ENCODE assay signal across 6 cellular contexts in the genomic region with DNA sequence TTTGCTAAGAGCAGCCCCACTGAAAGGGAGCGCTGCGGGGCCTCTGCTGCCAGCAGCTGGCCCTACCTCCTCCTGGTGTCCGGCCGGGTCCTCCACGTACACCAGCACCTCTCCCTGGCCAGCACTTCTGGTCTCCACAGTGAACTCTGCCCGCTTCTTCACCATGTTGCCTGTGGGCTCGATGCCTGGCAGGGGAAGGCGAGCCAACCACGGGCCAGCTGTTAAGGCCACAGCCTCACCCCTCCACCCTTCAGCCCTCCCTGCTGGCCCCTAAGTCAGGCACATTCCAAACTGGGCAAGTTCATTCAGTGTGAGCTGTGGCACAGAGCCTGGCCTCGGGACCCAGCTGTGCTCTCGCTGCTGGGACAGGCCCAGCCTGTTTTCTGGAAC. TPM values are rescaled to one million over a fixed set of nuclear protein-coding genes. Genes with fewer than 3 reads are reported as not detected.
DNase-seq lines count a peak whose midpoint lies in the region; ATAC-seq and TF ChIP-seq lines count a peak whose summit lies in the region.

No MANE protein-coding gene starts in this region.

- H3K27me3 ChIP-seq in CD4-positive, CD25-positive, alpha-beta regulatory T cell (ENCODE audit: control insufficient read depth, insufficient read depth, low read length): no peaks in the 10 kb centered on the region
- H3K27me3 ChIP-seq in H9 (ENCODE audit: insufficient read depth, low read length): no peaks in the 10 kb centered on the region

- peaks cover 0 to 41% (median 0%) of the 10 kb centered on the region in 4 donors for H3K4me1 Mint-ChIP-seq in CD4-positive, CD25-positive, alpha-beta regulatory T cell
- peaks cover 6 to 37% of the 10 kb centered on the region in 2 donors for H3K4me1 Mint-ChIP-seq in natural killer cell treated with Interleukin-12 subunit alpha and Interleukin-12 subunit beta and Interleukin-15 and Interleukin-18, amount 100 ng/mL, for 72 hours (ENCODE audit: low read depth in 2 of 2)
- 0 out of 4 replicates have a peak, but pooled peaks cover 0 to 5% of the 10 kb centered on the region in 2 experiments for H3K4me1 Mint-ChIP-seq in H9
- H3K4me1 Mint-ChIP-seq in activated CD8-positive, alpha-beta T cell treated with anti-CD3 and anti-CD28 coated beads, Interleukin-2, amount 10 ng/mL, durations not matched to agents 7 days and 5 days (ENCODE audit: low read depth): peaks cover 24% of the 10 kb centered on the region

- no peaks in the 10 kb centered on the region for H3K9me3 ChIP-seq in CD4-positive, CD25-positive, alpha-beta regulatory T cell (ENCODE audit: control insufficient read depth in 2 of 2, low read length in 2 of 2)
- H3K9me3 ChIP-seq in H9 (ENCODE audit: control insufficient read depth, low read depth, low read length): peaks cover 9% of the 10 kb centered on the region

- H3K4me1 ChIP-seq in CD4-positive, CD25-positive, alpha-beta regulatory T cell (ENCODE audit: control insufficient read depth, insufficient read depth, low read length, poor library complexity, severe bottlenecking): peaks cover 51% of the 10 kb centered on the region
- no peaks in the 10 kb centered on the region for H3K4me1 ChIP-seq in H9 (ENCODE audit: insufficient read depth, low read length)

- no peak overlapping the region for H3K23ac ChIP-seq in H9 (ENCODE audit: insufficient read length, low read depth, low read length)

- H3K56ac ChIP-seq in H9 (ENCODE audit: insufficient read length, low read depth, low read length): no peak overlapping the region

- no peak overlapping the region for H3T11ph ChIP-seq in H9 (ENCODE audit: low read length)

- no peaks in the 10 kb centered on the region for H4K20me1 ChIP-seq in H9 (ENCODE audit: control insufficient read depth, insufficient read depth, insufficient read length)

- H3K4ac ChIP-seq in H9 (ENCODE audit: low read depth, low read length): no peak overlapping the region

- no peaks in the 10 kb centered on the region for H3K36me3 Mint-ChIP-seq in CD4-positive, CD25-positive, alpha-beta regulatory T cell
- no peaks in the 10 kb centered on the region for H3K36me3 Mint-ChIP-seq in natural killer cell treated with Interleukin-12 subunit alpha and Interleukin-12 subunit beta and Interleukin-15 and Interleukin-18, amount 100 ng/mL, for 72 hours
- peaks cover 40 to 69% (median 67%) of the 10 kb centered on the region in 3 experiments for H3K36me3 Mint-ChIP-seq in H9 (ENCODE audit: insufficient read depth in 1 of 3, low read depth in 3 of 3)
- peaks cover 39% of the 10 kb centered on the region for H3K36me3 Mint-ChIP-seq in activated CD8-positive, alpha-beta T cell treated with anti-CD3 and anti-CD28 coated beads, Interleukin-2, amount 10 ng/mL, durations not matched to agents 7 days and 5 days (ENCODE audit: low read depth)

- peaks cover 3% of the 10 kb centered on the region for H3K23me2 ChIP-seq in H9 (ENCODE audit: insufficient read length, low read depth, low read length, poor library complexity, severe bottlenecking)

- no CpG with 5 or more reads among the region's 11 CpGs for WGBS in H9 (ENCODE audit: extremely low coverage, insufficient read length, low lambda C conversion rate)

- H3K27ac ChIP-seq in CD4-positive, CD25-positive, alpha-beta regulatory T cell (ENCODE audit: insufficient read depth, low read length, poor library complexity, severe bottlenecking): peak overlapping the region; percentile 60
- H3K27ac ChIP-seq in caudate nucleus (ENCODE audit: low read depth, low read length) (peak overlapping the region; percentile 82), H9 (ENCODE audit: insufficient read length, low read depth, low read length) (no peak overlapping the region)

- peaks cover 51% of the 10 kb centered on the region for H3K36me3 ChIP-seq in CD4-positive, CD25-positive, alpha-beta regulatory T cell (ENCODE audit: control insufficient read depth, insufficient read depth, low read length)

- H3K4me2 ChIP-seq in H9 (ENCODE audit: insufficient read depth, insufficient read length, low read length): no peak overlapping the region

- CTCF ChIA-PET in activated CD8-positive, alpha-beta T cell treated with anti-CD3 and anti-CD28 coated beads, Interleukin-2, amount 10 ng/mL, durations not matched to agents 7 days and 5 days (lab: Charles Lee): no interaction called here

- H3K9me3 Mint-ChIP-seq in CD4-positive, CD25-positive, alpha-beta regulatory T cell: peaks cover 0 to 2% (median 0%) of the 10 kb centered on the region in 7 donors
- no peaks in the 10 kb centered on the region for H3K9me3 Mint-ChIP-seq in natural killer cell treated with Interleukin-12 subunit alpha and Interleukin-12 subunit beta and Interleukin-15 and Interleukin-18, amount 100 ng/mL, for 72 hours
- peaks cover 38 to 54% of the 10 kb centered on the region in 2 experiments for H3K9me3 Mint-ChIP-seq in H9
- H3K9me3 Mint-ChIP-seq in activated CD8-positive, alpha-beta T cell treated with anti-CD3 and anti-CD28 coated beads, Interleukin-2, amount 10 ng/mL, durations not matched to agents 7 days and 5 days (ENCODE audit: insufficient read depth): no peaks in the 10 kb centered on the region

- H3K14ac ChIP-seq in H9 (ENCODE audit: insufficient read depth, low read length): no peak overlapping the region

- H3K27ac Mint-ChIP-seq in CD4-positive, CD25-positive, alpha-beta regulatory T cell: no peak overlapping the region
- H3K27ac Mint-ChIP-seq in natural killer cell treated with Interleukin-12 subunit alpha and Interleukin-12 subunit beta and Interleukin-15 and Interleukin-18, amount 100 ng/mL, for 72 hours: peak overlapping the region; percentile 49 to 66
- H3K27ac Mint-ChIP-seq in H9: peak overlapping the region in 1 of 3 experiments; percentile 74; a peak in 2 of 7 replicates
- no peak overlapping the region for H3K27ac Mint-ChIP-seq in activated CD8-positive, alpha-beta T cell treated with anti-CD3 and anti-CD28 coated beads, Interleukin-2, amount 10 ng/mL, durations not matched to agents 7 days and 5 days

- H2AFZ ChIP-seq in H9 (ENCODE audit: low read length): no peak overlapping the region

- no peak overlapping the region for H2BK20ac ChIP-seq in H9 (ENCODE audit: low read depth, low read length, poor library complexity, severe bottlenecking)

- no peak overlapping the region for H4K8ac ChIP-seq in H9 (replicated peaks; ENCODE audit: insufficient read length, low read depth, low read length)

- POLR2A ChIA-PET in activated CD8-positive, alpha-beta T cell treated with anti-CD3 and anti-CD28 coated beads, Interleukin-2, amount 10 ng/mL, durations not matched to agents 7 days and 5 days (lab: Charles Lee): interaction anchor here (0.9 to 1.2 kb wide), 2 partner anchors 9 to 13 kb away, joined by 3 read pairs; no protein-coding TSS in a partner anchor

- no peak overlapping the region for H2BK120ac ChIP-seq in H9 (ENCODE audit: low read depth, low read length, poor library complexity, severe bottlenecking)

- H3K18ac ChIP-seq in H9 (ENCODE audit: insufficient read length, low read depth, low read length): no peak overlapping the region

- no peak for DNase-seq in CD4-positive, CD25-positive, alpha-beta regulatory T cell
- DNase-seq in caudate nucleus (lab: John Stamatoyannopoulos, UW) (peak in 25 of 61 donors; percentile 1 to 60 (median 22)), posterior vena cava (ENCODE audit: low spot score) (no peak), H9 (no peak)
- no peak for DNase-seq in natural killer cell treated with Interleukin-12 subunit alpha and Interleukin-12 subunit beta and Interleukin-15 and Interleukin-18, amount 100 ng/mL, for 72 hours (ENCODE audit: low spot score)
- DNase-seq in activated CD8-positive, alpha-beta T cell treated with anti-CD3 and anti-CD28 coated beads, Interleukin-2, amount 10 ng/mL, durations not matched to agents 7 days and 5 days: no peak

- no peak overlapping the region for H4K5ac ChIP-seq in H9 (ENCODE audit: insufficient read length, low read depth, low read length)

- H3K9ac ChIP-seq in H9 (ENCODE audit: extremely low read depth, insufficient read length, low read length): no peak overlapping the region

- no peak overlapping the region for H2BK5ac ChIP-seq in H9 (ENCODE audit: insufficient read length, low read length)

- TF ChIP-seq CTCF in H9 (conservative IDR thresholded peaks at IDR 0.05): no peak

- H2AK5ac ChIP-seq in H9 (ENCODE audit: insufficient read length, low read length): no peak overlapping the region

- intact Hi-C loops in posterior vena cava (cut with DNase I): no loop called here

- peak overlapping the region in 2 of 4 donors; percentile 32 to 43 for H3K4me3 Mint-ChIP-seq in CD4-positive, CD25-positive, alpha-beta regulatory T cell
- H3K4me3 Mint-ChIP-seq in natural killer cell treated with Interleukin-12 subunit alpha and Interleukin-12 subunit beta and Interleukin-15 and Interleukin-18, amount 100 ng/mL, for 72 hours: no peak overlapping the region
- no peak overlapping the region for H3K4me3 Mint-ChIP-seq in H9
- H3K4me3 Mint-ChIP-seq in activated CD8-positive, alpha-beta T cell treated with anti-CD3 and anti-CD28 coated beads, Interleukin-2, amount 10 ng/mL, durations not matched to agents 7 days and 5 days: no peak overlapping the region

- no peak overlapping the region for H4K91ac ChIP-seq in H9 (ENCODE audit: insufficient read length, low read depth, low read length)

- H3K79me2 ChIP-seq in H9 (ENCODE audit: insufficient read depth, low read length): peaks cover 17% of the 10 kb centered on the region; the same call in 1 of the 2 replicates

- ATAC-seq in CD4-positive, CD25-positive, alpha-beta regulatory T cell (ENCODE audit: low read depth in 2 of 2): no peak
- ATAC-seq in natural killer cell treated with Interleukin-12 subunit alpha and Interleukin-12 subunit beta and Interleukin-15 and Interleukin-18, amount 100 ng/mL, for 72 hours: no peak
- no peak for ATAC-seq in activated CD8-positive, alpha-beta T cell treated with anti-CD3 and anti-CD28 coated beads, Interleukin-2, amount 10 ng/mL, durations not matched to agents 7 days and 5 days

- H3K27me3 Mint-ChIP-seq in CD4-positive, CD25-positive, alpha-beta regulatory T cell: peaks cover 8% of the 10 kb centered on the region
- H3K27me3 Mint-ChIP-seq in natural killer cell treated with Interleukin-12 subunit alpha and Interleukin-12 subunit beta and Interleukin-15 and Interleukin-18, amount 100 ng/mL, for 72 hours: no peaks in the 10 kb centered on the region
- H3K27me3 Mint-ChIP-seq in H9 (ENCODE audit: low read depth): peaks cover 8% of the 10 kb centered on the region
- no peaks in the 10 kb centered on the region for H3K27me3 Mint-ChIP-seq in activated CD8-positive, alpha-beta T cell treated with anti-CD3 and anti-CD28 coated beads, Interleukin-2, amount 10 ng/mL, durations not matched to agents 7 days and 5 days (ENCODE audit: low read depth)

- no peak overlapping the region for H2BK12ac ChIP-seq in H9 (ENCODE audit: insufficient read length, low read depth, low read length)

- no peak overlapping the region for H2BK15ac ChIP-seq in H9 (ENCODE audit: low read depth, low read length)

- no peak overlapping the region for H3K4me3 ChIP-seq in CD4-positive, CD25-positive, alpha-beta regulatory T cell (ENCODE audit: low read depth, low read length)

- no peaks in the 10 kb centered on the region for H3K79me1 ChIP-seq in H9 (ENCODE audit: insufficient read depth, low read depth, low read length, poor library complexity, severe bottlenecking)

RNA-seq across cellular contexts. Expression of gene FLNA, which starts 7.8 kb away (rescaled TPM):
- 1,918 TPM for total RNA-seq in CD4-positive, CD25-positive, alpha-beta regulatory T cell
- polyA plus RNA-seq in CD4-positive, CD25-positive, alpha-beta regulatory T cell: 100 to 1,000 TPM; 219 to 283 (median 250) TPM
- total RNA-seq in natural killer cell treated with Interleukin-12 subunit alpha and Interleukin-12 subunit beta and Interleukin-15 and Interleukin-18, amount 100 ng/mL, for 72 hours: 100 to 1,000 TPM; 574 to 727 TPM
- total RNA-seq in posterior vena cava: 1,000 to 10,000 TPM; 5,571 to 6,731 TPM
- 946 and 957 TPM in 2 replicates for total RNA-seq in H9 (2021)
- total RNA-seq in activated CD8-positive, alpha-beta T cell treated with anti-CD3 and anti-CD28 coated beads, Interleukin-2, amount 10 ng/mL, durations not matched to agents 7 days and 5 days: 1,000 to 10,000 TPM; 1,371 to 1,454 TPM

RNA-seq across cellular contexts. Expression of gene EMD, which starts 12.4 kb away (rescaled TPM):
- 133 TPM for total RNA-seq in CD4-positive, CD25-positive, alpha-beta regulatory T cell
- 10 to 100 TPM; 31.8 to 44.0 (median 34.6) TPM for polyA plus RNA-seq in CD4-positive, CD25-positive, alpha-beta regulatory T cell
- total RNA-seq in natural killer cell treated with Interleukin-12 subunit alpha and Interleukin-12 subunit beta and Interleukin-15 and Interleukin-18, amount 100 ng/mL, for 72 hours: 10 to 100 TPM; 49.2 to 61.9 TPM
- total RNA-seq in posterior vena cava (10 to 100 TPM; 61.8 to 67.2 TPM), H9 (2021) (113 and 115 TPM in 2 replicates)
- total RNA-seq in activated CD8-positive, alpha-beta T cell treated with anti-CD3 and anti-CD28 coated beads, Interleukin-2, amount 10 ng/mL, durations not matched to agents 7 days and 5 days: 10 to 100 TPM; 65.9 to 66.0 TPM

RNA-seq across cellular contexts. Expression of gene RPL10, which starts 31.5 kb away (rescaled TPM):
- 4,192 TPM for total RNA-seq in CD4-positive, CD25-positive, alpha-beta regulatory T cell
- polyA plus RNA-seq in CD4-positive, CD25-positive, alpha-beta regulatory T cell: 1,000 to 10,000 TPM; 3,877 to 6,073 (median 4,905) TPM
- 1,000 to 10,000 TPM; 1,953 to 2,194 TPM for total RNA-seq in natural killer cell treated with Interleukin-12 subunit alpha and Interleukin-12 subunit beta and Interleukin-15 and Interleukin-18, amount 100 ng/mL, for 72 hours
- total RNA-seq in posterior vena cava: 1,000 to 10,000 TPM; 2,294 to 2,387 TPM
- total RNA-seq in H9 (2021): 2,110 and 2,124 TPM in 2 replicates
- 1,000 to 10,000 TPM; 2,758 to 2,862 TPM for total RNA-seq in activated CD8-positive, alpha-beta T cell treated with anti-CD3 and anti-CD28 coated beads, Interleukin-2, amount 10 ng/mL, durations not matched to agents 7 days and 5 days

RNA-seq across cellular contexts. Expression of gene DNASE1L1, which starts 42.4 kb away (rescaled TPM):
- total RNA-seq in CD4-positive, CD25-positive, alpha-beta regulatory T cell: 29.7 TPM
- polyA plus RNA-seq in CD4-positive, CD25-positive, alpha-beta regulatory T cell: 10 to 100 TPM; 12.2 to 23.1 (median 19.1) TPM
- total RNA-seq in natural killer cell treated with Interleukin-12 subunit alpha and Interleukin-12 subunit beta and Interleukin-15 and Interleukin-18, amount 100 ng/mL, for 72 hours: 10 to 100 TPM; 12.4 to 14.6 TPM
- total RNA-seq in posterior vena cava (10 to 100 TPM; 15.9 to 20.0 TPM), H9 (2021) (14.2 and 14.5 TPM in 2 replicates)
- 10 to 100 TPM; 22.5 to 26.5 TPM for total RNA-seq in activated CD8-positive, alpha-beta T cell treated with anti-CD3 and anti-CD28 coated beads, Interleukin-2, amount 10 ng/mL, durations not matched to agents 7 days and 5 days

RNA-seq across cellular contexts. Expression of gene TAFAZZIN, which starts 44.7 kb away (rescaled TPM):
- 84.2 TPM for total RNA-seq in CD4-positive, CD25-positive, alpha-beta regulatory T cell
- 10 to 100 TPM; 28.4 to 37.7 (median 34.3) TPM for polyA plus RNA-seq in CD4-positive, CD25-positive, alpha-beta regulatory T cell
- total RNA-seq in natural killer cell treated with Interleukin-12 subunit alpha and Interleukin-12 subunit beta and Interleukin-15 and Interleukin-18, amount 100 ng/mL, for 72 hours: 10 to 100 TPM; 47.4 to 73.7 TPM
- 10 to 100 TPM; 25.3 to 28.1 TPM for total RNA-seq in posterior vena cava
- 24.7 and 25.5 TPM in 2 replicates for total RNA-seq in H9 (2021)
- total RNA-seq in activated CD8-positive, alpha-beta T cell treated with anti-CD3 and anti-CD28 coated beads, Interleukin-2, amount 10 ng/mL, durations not matched to agents 7 days and 5 days: 10 to 100 TPM; 76.5 to 77.4 TPM

Comparison
In these comparisons a context has a peak if more than half of its experiments do, and no peak if none do; other contexts are left out.
1. H3K27ac Mint-ChIP-seq: peak in natural killer cell treated with Interleukin-12 subunit alpha and Interleukin-12 subunit beta and Interleukin-15 and Interleukin-18, amount 100 ng/mL, for 72 hours (2 of 2); none in CD4-positive, CD25-positive, alpha-beta regulatory T cell (0 of 3) and activated CD8-positive, alpha-beta T cell treated with anti-CD3 and anti-CD28 coated beads, Interleukin-2, amount 10 ng/mL, durations not matched to agents 7 days and 5 days (single experiment).